Comparison of ENCODE assay signal across 15 cellular contexts in the genomic region with DNA sequence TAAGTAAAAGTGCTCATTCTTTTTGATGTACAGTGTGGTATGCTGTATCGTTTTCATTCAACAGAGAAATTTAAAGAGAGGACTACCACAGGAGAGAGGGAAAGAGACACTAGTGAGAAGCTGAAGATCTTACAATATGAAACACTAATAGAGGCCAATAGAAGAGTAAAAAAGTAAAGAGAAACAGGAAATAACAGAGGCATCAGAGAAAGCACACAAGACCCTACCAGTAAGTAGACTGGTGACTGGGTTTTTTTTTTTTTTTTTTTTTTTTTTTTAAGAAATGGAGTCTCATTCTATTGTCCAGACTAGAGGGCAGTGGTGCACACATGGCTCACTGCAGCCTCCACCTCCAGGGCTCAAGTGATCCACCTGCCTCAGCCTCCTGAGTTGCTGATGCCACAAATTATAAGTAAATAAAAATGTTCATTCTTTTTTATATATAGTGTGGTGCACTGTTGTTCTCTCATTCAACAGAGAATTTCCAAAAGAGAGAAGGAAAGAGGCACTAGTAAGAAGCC.
"Had no signal": no experiment of that assay in that cellular context is flagged by ENCODE, and none has a peak within 500 bp of the region (broad histone marks: within the 10 kb centered on the region; RNA-seq: fewer than 3 reads in every experiment).

No MANE protein-coding gene starts in this region.

- H3K27ac Mint-ChIP-seq: activated CD8-positive, alpha-beta T cell treated with anti-CD3 and anti-CD28 coated beads, Interleukin-2, amount 10 ng/mL, durations not matched to agents 7 days and 5 days; activated naive CD4-positive, alpha-beta T cell treated with anti-CD3 and anti-CD28 coated beads for 36 hours; natural killer cell treated with Interleukin-12 subunit alpha and Interleukin-12 subunit beta and Interleukin-15 and Interleukin-18, amount 100 ng/mL, for 72 hours; progenitor cell of endocrine pancreas; stimulated activated naive B cell treated with anti-CD40 and anti-IgM and Interleukin-4, amounts not matched to agents 10 μg/mL and 1 μg/mL and 100 μg/mL, for 72 hours had no signal

- H3K27me3 Mint-ChIP-seq: progenitor cell of endocrine pancreas had no signal

- H3K36me3 ChIP-seq: transverse colon had no signal

- H3K27ac ChIP-seq: transverse colon had no signal

- H3K4me3 ChIP-seq: smooth muscle cell, transverse colon had no signal

- H3K36me3 Mint-ChIP-seq: natural killer cell treated with Interleukin-12 subunit alpha and Interleukin-12 subunit beta and Interleukin-15 and Interleukin-18, amount 100 ng/mL, for 72 hours; stimulated activated naive B cell treated with anti-CD40 and anti-IgM and Interleukin-4, amounts not matched to agents 10 μg/mL and 1 μg/mL and 100 μg/mL, for 72 hours had no signal

- DNase-seq: activated CD8-positive, alpha-beta memory T cell treated with anti-CD3 and anti-CD28 coated beads, Interleukin-2, amount 50 U/mL, for 48 hours; activated CD8-positive, alpha-beta T cell treated with anti-CD3 and anti-CD28 coated beads, Interleukin-2, amount 10 ng/mL, durations not matched to agents 7 days and 5 days; activated naive CD4-positive, alpha-beta T cell treated with anti-CD3 and anti-CD28 coated beads for 36 hours; amniotic stem cell; dermis blood vessel endothelial cell; hypothalamus; left cardiac atrium; nucleus accumbens; right cardiac atrium; stimulated activated naive B cell treated with anti-CD40 and anti-IgM and Interleukin-4, amounts not matched to agents 10 μg/mL and 1 μg/mL and 100 μg/mL, for 72 hours; transverse colon had no signal

- H3K9me3 Mint-ChIP-seq: activated naive CD4-positive, alpha-beta T cell treated with anti-CD3 and anti-CD28 coated beads for 36 hours; natural killer cell treated with Interleukin-12 subunit alpha and Interleukin-12 subunit beta and Interleukin-15 and Interleukin-18, amount 100 ng/mL, for 72 hours; stimulated activated naive B cell treated with anti-CD40 and anti-IgM and Interleukin-4, amounts not matched to agents 10 μg/mL and 1 μg/mL and 100 μg/mL, for 72 hours had no signal

- H3K4me1 Mint-ChIP-seq: stimulated activated naive B cell treated with anti-CD40 and anti-IgM and Interleukin-4, amounts not matched to agents 10 μg/mL and 1 μg/mL and 100 μg/mL, for 72 hours had no signal

- H3K4me3 Mint-ChIP-seq: activated CD8-positive, alpha-beta T cell treated with anti-CD3 and anti-CD28 coated beads, Interleukin-2, amount 10 ng/mL, durations not matched to agents 7 days and 5 days; activated naive CD4-positive, alpha-beta T cell treated with anti-CD3 and anti-CD28 coated beads for 36 hours; natural killer cell treated with Interleukin-12 subunit alpha and Interleukin-12 subunit beta and Interleukin-15 and Interleukin-18, amount 100 ng/mL, for 72 hours; stimulated activated naive B cell treated with anti-CD40 and anti-IgM and Interleukin-4, amounts not matched to agents 10 μg/mL and 1 μg/mL and 100 μg/mL, for 72 hours had no signal

- H3K27me3 ChIP-seq: transverse colon had no signal

- H3K4me2 ChIP-seq: smooth muscle cell had no signal

- ATAC-seq: activated CD8-positive, alpha-beta T cell treated with anti-CD3 and anti-CD28 coated beads, Interleukin-2, amount 10 ng/mL, durations not matched to agents 7 days and 5 days; esophagus mucosa; left cardiac atrium; natural killer cell treated with Interleukin-12 subunit alpha and Interleukin-12 subunit beta and Interleukin-15 and Interleukin-18, amount 100 ng/mL, for 72 hours; right cardiac atrium; stimulated activated naive B cell treated with anti-CD40 and anti-IgM and Interleukin-4, amounts not matched to agents 10 μg/mL and 1 μg/mL and 100 μg/mL, for 72 hours had no signal
